Comparison of ENCODE assay signal across 10 cellular contexts in genomic region chr2:141766225-141766624, GRCh38.
"Had no signal": no experiment of that assay in that cellular context is flagged by ENCODE, and none has a peak within 500 bp of the region (broad histone marks: within the 10 kb centered on the region; RNA-seq: fewer than 3 reads in every experiment).

No MANE protein-coding gene starts in this region.

- H3K27ac ChIP-seq: suprapubic skin, upper lobe of left lung had no signal

- H3K36me3 ChIP-seq: suprapubic skin, upper lobe of left lung had no signal

- H3K27me3 ChIP-seq: dorsolateral prefrontal cortex, suprapubic skin, upper lobe of left lung had no signal

- DNase-seq: activated B cell treated with CpG ODN at 0.5 μM for 24 hours; activated CD4-positive, alpha-beta T cell treated with anti-CD3 and anti-CD28 coated beads, Interleukin-2, amount 10 ng/mL, durations not matched to agents 7 days and 5 days; activated naive CD4-positive, alpha-beta T cell treated with anti-CD3 and anti-CD28 coated beads, Interleukin-2, amount 50 U/mL, for 16 hours; dorsolateral prefrontal cortex; hippocampal formation; nephron progenitor cell; stimulated activated CD4-positive, alpha-beta T cell treated with anti-CD3 and anti-CD28 coated beads, Interleukin-12 subunit alpha, Interleukin-12 subunit beta, amount 100 ng/mL, for 4 hours; stimulated activated naive CD4-positive, alpha-beta T cell treated with Interleukin-2 at 50 U/mL for 16 hours; upper lobe of left lung had no signal

- H3K4me3 ChIP-seq: dorsolateral prefrontal cortex, suprapubic skin, upper lobe of left lung had no signal

- H3K9me3 ChIP-seq: suprapubic skin, upper lobe of left lung had no signal

- H3K4me1 ChIP-seq: suprapubic skin, upper lobe of left lung had no signal
